Comparison of ENCODE assay signal across 24 cellular contexts in genomic region chr14:99626041-99626648, GRCh38. TPM values are rescaled to one million over a fixed set of nuclear protein-coding genes. Genes with fewer than 3 reads are reported as not detected.
"Had no signal": no experiment of that assay in that cellular context is flagged by ENCODE, and none has a peak within 500 bp of the region (broad histone marks: within the 10 kb centered on the region; RNA-seq: fewer than 3 reads in every experiment).

No MANE protein-coding gene starts in this region.

- ATAC-seq: activated CD4-positive, alpha-beta T cell treated with anti-CD3 and anti-CD28 coated beads for 36 hours; activated T-cell treated with anti-CD3 and anti-CD28 coated beads, Interleukin-2, amount 50 U/mL, for 4 hours; gastroesophageal sphincter; heart left ventricle; lower lobe of right lung; naive thymus-derived CD4-positive, alpha-beta T cell; pancreas; right cardiac atrium; stimulated activated naive CD8-positive, alpha-beta T cell treated with anti-CD3 and anti-CD28 coated beads, Interleukin-15, amount 100 ng/mL, for 72 hours had no signal

- H3K4me3 ChIP-seq: esophagus muscularis mucosa, gastroesophageal sphincter, heart left ventricle, lower lobe of right lung, pancreas, tibial artery had no signal

- H3K4me3 Mint-ChIP-seq: activated B cell treated with CpG ODN at 0.5 μM for 24 hours; activated CD4-positive, alpha-beta T cell treated with anti-CD3 and anti-CD28 coated beads for 36 hours; activated naive CD4-positive, alpha-beta T cell treated with anti-CD3 and anti-CD28 coated beads, Interleukin-2, amount 10 ng/mL, durations not matched to agents 7 days and 5 days; activated T-cell treated with anti-CD3 and anti-CD28 coated beads, Interleukin-2, amount 50 U/mL, for 4 hours; brain; naive thymus-derived CD4-positive, alpha-beta T cell; stimulated activated naive CD8-positive, alpha-beta T cell treated with anti-CD3 and anti-CD28 coated beads, Interleukin-15, amount 100 ng/mL, for 72 hours; T-helper 1 cell treated with Interleukin-12 subunit alpha and Interleukin-12 subunit beta and Interleukin-4 antibody, amounts not matched to agents 30 μg/mL and 1 μg/mL, for 36 hours had no signal

- H3K27ac ChIP-seq: esophagus muscularis mucosa, gastroesophageal sphincter, heart left ventricle, lower lobe of right lung, pancreas, tibial artery had no signal

- H3K4me1 ChIP-seq: lower lobe of right lung had no signal

- H3K36me3 ChIP-seq: esophagus muscularis mucosa, gastroesophageal sphincter, heart left ventricle, lower lobe of right lung, pancreas, tibial artery had no signal

- H3K36me3 Mint-ChIP-seq: activated naive CD4-positive, alpha-beta T cell treated with anti-CD3 and anti-CD28 coated beads, Interleukin-2, amount 10 ng/mL, durations not matched to agents 7 days and 5 days; brain; naive thymus-derived CD4-positive, alpha-beta T cell had no signal

- H3K27ac Mint-ChIP-seq: activated B cell treated with CpG ODN at 0.5 μM for 24 hours; activated CD4-positive, alpha-beta T cell treated with anti-CD3 and anti-CD28 coated beads for 36 hours; activated naive CD4-positive, alpha-beta T cell treated with anti-CD3 and anti-CD28 coated beads, Interleukin-2, amount 10 ng/mL, durations not matched to agents 7 days and 5 days; activated T-helper 2 cell treated with anti-CD3 and anti-CD28 coated beads, Interferon-gamma antibody, Interleukin-2, Interleukin-4, amounts not matched to agents 10 μg/mL and 5 μg/mL and 100 μg/mL, durations not matched to agents 14 hours and 24 hours and 36 hours; naive thymus-derived CD4-positive, alpha-beta T cell; T-helper 1 cell treated with Interleukin-12 subunit alpha and Interleukin-12 subunit beta and Interleukin-4 antibody, amounts not matched to agents 30 μg/mL and 1 μg/mL, for 36 hours had no signal

- DNase-seq: activated B cell treated with CpG ODN at 0.5 μM for 24 hours; activated CD4-positive, alpha-beta T cell treated with anti-CD3 and anti-CD28 coated beads for 36 hours; activated CD4-positive, alpha-beta T cell treated with anti-CD3 and anti-CD28 coated beads, Interleukin-2, amount 50 U/mL, for 48 hours; activated CD8-positive, alpha-beta memory T cell treated with anti-CD3 and anti-CD28 coated beads, Interleukin-2, amount 50 U/mL, for 48 hours; activated naive CD4-positive, alpha-beta T cell treated with anti-CD3 and anti-CD28 coated beads, Interleukin-2, amount 10 ng/mL, durations not matched to agents 7 days and 5 days; activated T-cell treated with anti-CD3 and anti-CD28 coated beads, Interleukin-2, amount 50 U/mL, for 4 hours; central memory CD4-positive, alpha-beta T cell; dermis blood vessel endothelial cell; effector memory CD4-positive, alpha-beta T cell; heart left ventricle; lower lobe of right lung; naive thymus-derived CD4-positive, alpha-beta T cell; pancreas; right cardiac atrium; stimulated activated CD4-positive, alpha-beta T cell treated with anti-CD3 and anti-CD28 coated beads, Interleukin-4, amount 100 ng/mL, for 4 hours; stimulated activated naive CD8-positive, alpha-beta T cell treated with anti-CD3 and anti-CD28 coated beads, Interleukin-15, amount 100 ng/mL, for 72 hours; T1000; tibial artery had no signal

- H3K9me3 ChIP-seq: esophagus muscularis mucosa, gastroesophageal sphincter, heart left ventricle, lower lobe of right lung, pancreas, tibial artery had no signal

- H3K9me3 Mint-ChIP-seq: activated B cell treated with CpG ODN at 0.5 μM for 24 hours; activated naive CD4-positive, alpha-beta T cell treated with anti-CD3 and anti-CD28 coated beads, Interleukin-2, amount 10 ng/mL, durations not matched to agents 7 days and 5 days; activated T-cell treated with anti-CD3 and anti-CD28 coated beads, Interleukin-2, amount 50 U/mL, for 4 hours; activated T-helper 2 cell treated with anti-CD3 and anti-CD28 coated beads, Interferon-gamma antibody, Interleukin-2, Interleukin-4, amounts not matched to agents 10 μg/mL and 5 μg/mL and 100 μg/mL, durations not matched to agents 14 hours and 24 hours and 36 hours; naive thymus-derived CD4-positive, alpha-beta T cell; stimulated activated naive CD8-positive, alpha-beta T cell treated with anti-CD3 and anti-CD28 coated beads, Interleukin-15, amount 100 ng/mL, for 72 hours; T-helper 1 cell treated with Interleukin-12 subunit alpha and Interleukin-12 subunit beta and Interleukin-4 antibody, amounts not matched to agents 30 μg/mL and 1 μg/mL, for 36 hours had no signal

- H3K27me3 ChIP-seq: gastroesophageal sphincter, heart left ventricle, pancreas had no signal

RNA-seq across cellular contexts. Expression of gene HHIPL1, which starts 18.8 kb away (rescaled TPM):
- total RNA-seq: activated B cell treated with CpG ODN at 0.5 μM for 24 hours; activated CD8-positive, alpha-beta memory T cell treated with anti-CD3 and anti-CD28 coated beads for 36 hours; activated T-cell treated with anti-CD3 and anti-CD28 coated beads, Interleukin-2, amount 50 U/mL, for 4 hours; activated T-helper 2 cell treated with anti-CD3 and anti-CD28 coated beads, Interferon-gamma antibody, Interleukin-2, Interleukin-4, amounts not matched to agents 10 μg/mL and 5 μg/mL and 100 μg/mL, durations not matched to agents 14 hours and 24 hours and 36 hours had no signal
- polyA plus RNA-seq: naive thymus-derived CD4-positive, alpha-beta T cell had no signal

RNA-seq across cellular contexts. Expression of gene CYP46A1, which starts 58.0 kb away (rescaled TPM):
- total RNA-seq: activated B cell treated with CpG ODN at 0.5 μM for 24 hours; activated T-helper 2 cell treated with anti-CD3 and anti-CD28 coated beads, Interferon-gamma antibody, Interleukin-2, Interleukin-4, amounts not matched to agents 10 μg/mL and 5 μg/mL and 100 μg/mL, durations not matched to agents 14 hours and 24 hours and 36 hours had no signal
